27 cellular contexts compared by ENCODE assay signal in the genomic region with DNA sequence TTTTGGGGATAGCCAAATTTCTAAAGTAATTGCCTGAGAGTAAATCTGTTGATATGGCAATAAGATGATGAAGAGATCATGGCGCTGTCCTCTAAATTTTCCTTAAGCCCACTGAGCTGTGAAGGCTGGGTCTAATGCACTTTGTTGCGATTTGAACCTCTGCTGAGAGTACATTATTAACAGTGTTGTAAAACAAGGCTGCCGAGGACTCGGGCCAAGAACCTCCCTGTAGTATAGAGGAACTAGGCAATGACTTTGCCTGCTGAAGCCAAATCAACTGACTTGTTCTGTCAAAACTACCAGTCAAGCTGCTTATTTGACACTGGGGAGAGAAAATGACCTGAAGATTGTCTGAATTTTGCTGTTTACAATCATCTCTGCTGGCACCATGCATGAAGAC.
"Had no signal": no experiment of that assay in that cellular context is flagged by ENCODE, and none has a peak within 500 bp of the region (broad histone marks: within the 10 kb centered on the region; RNA-seq: fewer than 3 reads in every experiment).

No MANE protein-coding gene starts in this region.

- DNase-seq: heart right ventricle; islet precursor cell; mesendoderm; naive B cell; natural killer cell; nephron progenitor cell; occipital lobe; retina; right lobe of liver; stimulated activated CD4-positive, alpha-beta T cell treated with anti-CD3 and anti-CD28 coated beads, Interleukin-1b, Interleukin-23, amount 100 ng/mL, for 48 hours; stimulated activated CD4-positive, alpha-beta T cell treated with anti-CD3 and anti-CD28 coated beads, Interleukin-2, amount 100 ng/mL, for 48 hours; stimulated activated CD4-positive, alpha-beta T cell treated with anti-CD3 and anti-CD28 coated beads, Interleukin-4, amount 100 ng/mL, for 4 hours; stimulated activated CD8-positive, alpha-beta memory T cell treated with anti-CD3 and anti-CD28 coated beads, Interleukin-4, amount 100 ng/mL, for 48 hours; stimulated activated naive CD4-positive, alpha-beta T cell treated with Interleukin-2 at 50 U/mL for 16 hours; stimulated activated naive CD8-positive, alpha-beta T cell treated with anti-CD3 and anti-CD28 coated beads, Interleukin-15, amount 100 ng/mL, for 72 hours; thyroid gland; transverse colon; upper lobe of left lung had no signal

- H3K27ac ChIP-seq: heart right ventricle, hepatocyte, neural progenitor cell, neutrophil, parathyroid adenoma, right lobe of liver, thyroid gland, transverse colon, upper lobe of left lung, vagina had no signal

- H3K4me1 ChIP-seq: heart right ventricle, neural progenitor cell, parathyroid adenoma, right lobe of liver, thyroid gland, transverse colon, upper lobe of left lung, vagina had no signal

- H3K4me3 ChIP-seq: heart right ventricle, hepatocyte, lung, neural progenitor cell, right lobe of liver, smooth muscle cell, thyroid gland, transverse colon, upper lobe of left lung, vagina had no signal

- ATAC-seq: heart right ventricle; left lobe of liver; natural killer cell; right lobe of liver; stimulated activated memory B cell treated with anti-CD40 and anti-IgM and Interleukin-4, amounts not matched to agents 10 μg/mL and 1 μg/mL and 100 μg/mL, for 72 hours; stimulated activated naive CD8-positive, alpha-beta T cell treated with anti-CD3 and anti-CD28 coated beads, Interleukin-15, amount 100 ng/mL, for 72 hours had no signal

- H3K36me3 ChIP-seq: heart right ventricle, neural progenitor cell, neutrophil, right lobe of liver, thyroid gland, transverse colon, upper lobe of left lung, vagina had no signal

- H3K27me3 ChIP-seq: heart right ventricle, hepatocyte, neural progenitor cell, neutrophil, right lobe of liver, thyroid gland, transverse colon, upper lobe of left lung, vagina had no signal

- H3K9me3 ChIP-seq: neutrophil, right lobe of liver, thyroid gland, transverse colon, vagina had no signal
